In the genomic region with DNA sequence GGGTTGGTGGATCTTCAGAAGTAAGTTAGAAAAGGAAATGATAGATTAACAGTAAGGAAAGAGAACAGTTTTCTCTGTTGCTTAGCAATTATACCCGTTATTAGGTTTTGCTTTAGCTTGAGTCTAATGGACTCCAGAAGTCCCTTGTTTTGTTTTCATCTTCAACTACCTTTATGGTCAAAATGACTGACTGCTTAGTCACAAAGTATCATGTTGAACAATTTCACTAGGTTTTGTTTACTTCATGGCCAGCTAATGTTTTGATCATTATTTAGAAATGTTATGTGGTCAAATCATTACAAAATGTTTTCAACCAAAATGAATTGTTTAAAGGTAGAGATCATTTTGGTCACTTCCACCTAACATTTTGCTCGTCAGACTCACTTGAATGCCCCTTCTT, we compare ENCODE assay signal across 8 cellular contexts. TPM values are rescaled to one million over a fixed set of nuclear protein-coding genes. Genes with fewer than 3 reads are reported as not detected.
DNase-seq lines count a peak whose midpoint lies in the region; ATAC-seq and TF ChIP-seq lines count a peak whose summit lies in the region.

No MANE protein-coding gene starts in this region.

- ATAC-seq in thoracic aorta (ENCODE audit: insufficient number of reproducible peaks, low FRiP score, low read depth) = no peak
- ATAC-seq in HG03196 (IDR thresholded peaks at IDR 0.05; ENCODE audit: unreplicated experiment) = no peak

- peaks cover 6% of the 10 kb centered on the region for H3K36me3 Mint-ChIP-seq in activated naive CD4-positive, alpha-beta T cell treated with anti-CD3 and anti-CD28 coated beads, Interleukin-2, amount 50 U/mL, for 24 hours

- no peak for TF ChIP-seq RAD21 in SK-N-SH (IDR thresholded peaks at IDR 0.05; ENCODE audit: low read length)

- TF ChIP-seq CTCF in SK-N-SH (IDR thresholded peaks at IDR 0.05) (no peak), fibroblast of pulmonary artery (IDR thresholded peaks at IDR 0.05; ENCODE audit: low read length, missing control alignments) (no peak), thoracic aorta (IDR thresholded peaks at IDR 0.05) (no peak)

- CTCF ChIA-PET in SK-N-SH (lab: Yijun Ruan, JAX) = interaction anchor here (1.0 to 1.7 kb wide), 3 partner anchors 9 to 107 kb away, joined by 3 to 7 read pairs (median 5); no protein-coding TSS in a partner anchor

- WGBS in SK-N-SH (ENCODE audit: low lambda C conversion rate) = 39% methylated on average over 2 of the region's 2 CpGs

- no peak overlapping the region for H2AFZ ChIP-seq in SK-N-SH (ENCODE audit: low read depth)

- H3K4me1 ChIP-seq in SK-N-SH (ENCODE audit: control insufficient read depth in 1 of 2, insufficient read depth in 2 of 2, low read depth in 1 of 2, low read length in 1 of 2) (peaks cover 0 to 29% of the 10 kb centered on the region in 2 experiments; a peak in 2 of 4 replicates), thoracic aorta (ENCODE audit: control insufficient read depth in 1 of 2, low read depth in 2 of 2) (peaks cover 12 to 28% of the 10 kb centered on the region in 2 donors)

- peak overlapping the region; percentile 99 to 100 for H3K4me3 ChIP-seq in SK-N-SH (ENCODE audit: low read depth in 2 of 2, low read length in 1 of 2)
- H3K4me3 ChIP-seq in fibroblast of pulmonary artery (replicated peaks; ENCODE audit: low read depth, low read length) = peak overlapping the region; percentile 92
- peak overlapping the region; percentile 100 for H3K4me3 ChIP-seq in thoracic aorta

- H3K4me1 Mint-ChIP-seq in activated naive CD4-positive, alpha-beta T cell treated with anti-CD3 and anti-CD28 coated beads, Interleukin-2, amount 50 U/mL, for 24 hours = peaks cover 44% of the 10 kb centered on the region

- H3K36me3 ChIP-seq in SK-N-SH (replicated peaks in 1 of 2; ENCODE audit: control insufficient read depth in 1 of 2, insufficient read depth in 2 of 2, low read length in 1 of 2) (peaks cover 11 to 17% of the 10 kb centered on the region in 2 experiments), thoracic aorta (no peaks in the 10 kb centered on the region)

- peaks cover 11% of the 10 kb centered on the region for H3F3A ChIP-seq in SK-N-SH (replicated peaks; ENCODE audit: insufficient read depth)

- DNase-seq in activated naive CD4-positive, alpha-beta T cell treated with anti-CD3 and anti-CD28 coated beads, Interleukin-2, amount 50 U/mL, for 16 hours = no peak
- DNase-seq in SK-N-SH (no peak), fibroblast of pulmonary artery (ENCODE audit: low read depth) (peak; percentile 20), thoracic aorta (ENCODE audit: low spot score) (no peak), NCI-H2081 (lab: John Stamatoyannopoulos, UW) (no peak), CD1c-positive myeloid dendritic cell (ENCODE audit: extremely low spot score) (no peak)

- no peak for TF ChIP-seq EP300 in SK-N-SH (IDR thresholded peaks at IDR 0.05; ENCODE audit: borderline replicate concordance in 1 of 2, low read depth in 1 of 2, low read length in 1 of 2)

- POLR2A ChIA-PET in SK-N-SH (lab: Yijun Ruan, JAX) = no interaction called here

- H4K20me1 ChIP-seq in SK-N-SH (ENCODE audit: insufficient read depth) = peaks cover 27% of the 10 kb centered on the region

- H3K27ac ChIP-seq in SK-N-SH (ENCODE audit: low read depth in 2 of 2, low read length in 1 of 2) (peak overlapping the region in 1 of 2 experiments; percentile 23), thoracic aorta (no peak overlapping the region)

- no peaks in the 10 kb centered on the region for H3K9me3 Mint-ChIP-seq in activated naive CD4-positive, alpha-beta T cell treated with anti-CD3 and anti-CD28 coated beads, Interleukin-2, amount 50 U/mL, for 24 hours

- peak overlapping the region; percentile 93 for H3K4me3 Mint-ChIP-seq in activated naive CD4-positive, alpha-beta T cell treated with anti-CD3 and anti-CD28 coated beads, Interleukin-2, amount 50 U/mL, for 24 hours

- H3K79me2 ChIP-seq in SK-N-SH (ENCODE audit: insufficient read depth) = peaks cover 54% of the 10 kb centered on the region

- no peaks in the 10 kb centered on the region for H3K9me2 ChIP-seq in SK-N-SH

- no peaks in the 10 kb centered on the region for H3K9me3 ChIP-seq in SK-N-SH
- no peaks in the 10 kb centered on the region for H3K9me3 ChIP-seq in thoracic aorta

- H3K9ac ChIP-seq in SK-N-SH = peak overlapping the region; percentile 60; the same call in 1 of the 2 replicates

- H3K27me3 ChIP-seq in SK-N-SH (ENCODE audit: insufficient read depth) (no peaks in the 10 kb centered on the region), thoracic aorta (replicated peaks; ENCODE audit: insufficient read depth) (no peaks in the 10 kb centered on the region)

- no peaks in the 10 kb centered on the region for H3K27me3 Mint-ChIP-seq in activated naive CD4-positive, alpha-beta T cell treated with anti-CD3 and anti-CD28 coated beads, Interleukin-2, amount 50 U/mL, for 24 hours

- H3K4me2 ChIP-seq in SK-N-SH = peak overlapping the region; percentile 92

- H3K27ac Mint-ChIP-seq in activated naive CD4-positive, alpha-beta T cell treated with anti-CD3 and anti-CD28 coated beads, Interleukin-2, amount 50 U/mL, for 24 hours = no peak overlapping the region

TF ChIP-seq in SK-N-SH, 30 proteins besides CTCF, POLR2A, EP300 and RAD21:
- TF ChIP-seq, protein P1, sequence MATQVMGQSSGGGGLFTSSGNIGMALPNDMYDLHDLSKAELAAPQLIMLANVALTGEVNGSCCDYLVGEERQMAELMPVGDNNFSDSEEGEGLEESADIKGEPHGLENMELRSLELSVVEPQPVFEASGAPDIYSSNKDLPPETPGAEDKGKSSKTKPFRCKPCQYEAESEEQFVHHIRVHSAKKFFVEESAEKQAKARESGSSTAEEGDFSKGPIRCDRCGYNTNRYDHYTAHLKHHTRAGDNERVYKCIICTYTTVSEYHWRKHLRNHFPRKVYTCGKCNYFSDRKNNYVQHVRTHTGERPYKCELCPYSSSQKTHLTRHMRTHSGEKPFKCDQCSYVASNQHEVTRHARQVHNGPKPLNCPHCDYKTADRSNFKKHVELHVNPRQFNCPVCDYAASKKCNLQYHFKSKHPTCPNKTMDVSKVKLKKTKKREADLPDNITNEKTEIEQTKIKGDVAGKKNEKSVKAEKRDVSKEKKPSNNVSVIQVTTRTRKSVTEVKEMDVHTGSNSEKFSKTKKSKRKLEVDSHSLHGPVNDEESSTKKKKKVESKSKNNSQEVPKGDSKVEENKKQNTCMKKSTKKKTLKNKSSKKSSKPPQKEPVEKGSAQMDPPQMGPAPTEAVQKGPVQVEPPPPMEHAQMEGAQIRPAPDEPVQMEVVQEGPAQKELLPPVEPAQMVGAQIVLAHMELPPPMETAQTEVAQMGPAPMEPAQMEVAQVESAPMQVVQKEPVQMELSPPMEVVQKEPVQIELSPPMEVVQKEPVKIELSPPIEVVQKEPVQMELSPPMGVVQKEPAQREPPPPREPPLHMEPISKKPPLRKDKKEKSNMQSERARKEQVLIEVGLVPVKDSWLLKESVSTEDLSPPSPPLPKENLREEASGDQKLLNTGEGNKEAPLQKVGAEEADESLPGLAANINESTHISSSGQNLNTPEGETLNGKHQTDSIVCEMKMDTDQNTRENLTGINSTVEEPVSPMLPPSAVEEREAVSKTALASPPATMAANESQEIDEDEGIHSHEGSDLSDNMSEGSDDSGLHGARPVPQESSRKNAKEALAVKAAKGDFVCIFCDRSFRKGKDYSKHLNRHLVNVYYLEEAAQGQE (IDR thresholded peaks at IDR 0.05; ENCODE audit: low read depth, low read length) = no peak
- TF ChIP-seq, protein P2, sequence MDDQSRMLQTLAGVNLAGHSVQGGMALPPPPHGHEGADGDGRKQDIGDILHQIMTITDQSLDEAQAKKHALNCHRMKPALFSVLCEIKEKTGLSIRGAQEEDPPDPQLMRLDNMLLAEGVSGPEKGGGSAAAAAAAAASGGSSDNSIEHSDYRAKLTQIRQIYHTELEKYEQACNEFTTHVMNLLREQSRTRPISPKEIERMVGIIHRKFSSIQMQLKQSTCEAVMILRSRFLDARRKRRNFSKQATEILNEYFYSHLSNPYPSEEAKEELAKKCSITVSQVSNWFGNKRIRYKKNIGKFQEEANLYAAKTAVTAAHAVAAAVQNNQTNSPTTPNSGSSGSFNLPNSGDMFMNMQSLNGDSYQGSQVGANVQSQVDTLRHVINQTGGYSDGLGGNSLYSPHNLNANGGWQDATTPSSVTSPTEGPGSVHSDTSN (IDR thresholded peaks at IDR 0.05) = no peak
- TF ChIP-seq TCF12 (IDR thresholded peaks at IDR 0.05) (no peak), RCOR1 (IDR thresholded peaks at IDR 0.05; ENCODE audit: low read length) (no peak), NFIC (IDR thresholded peaks at IDR 0.05; ENCODE audit: borderline replicate concordance) (no peak), RXRA (IDR thresholded peaks at IDR 0.05; ENCODE audit: borderline replicate concordance, low read depth) (no peak), GABPA (IDR thresholded peaks at IDR 0.05; ENCODE audit: low read depth) (no peak), JUND (IDR thresholded peaks at IDR 0.05) (no peak)
- TF ChIP-seq, protein P3, sequence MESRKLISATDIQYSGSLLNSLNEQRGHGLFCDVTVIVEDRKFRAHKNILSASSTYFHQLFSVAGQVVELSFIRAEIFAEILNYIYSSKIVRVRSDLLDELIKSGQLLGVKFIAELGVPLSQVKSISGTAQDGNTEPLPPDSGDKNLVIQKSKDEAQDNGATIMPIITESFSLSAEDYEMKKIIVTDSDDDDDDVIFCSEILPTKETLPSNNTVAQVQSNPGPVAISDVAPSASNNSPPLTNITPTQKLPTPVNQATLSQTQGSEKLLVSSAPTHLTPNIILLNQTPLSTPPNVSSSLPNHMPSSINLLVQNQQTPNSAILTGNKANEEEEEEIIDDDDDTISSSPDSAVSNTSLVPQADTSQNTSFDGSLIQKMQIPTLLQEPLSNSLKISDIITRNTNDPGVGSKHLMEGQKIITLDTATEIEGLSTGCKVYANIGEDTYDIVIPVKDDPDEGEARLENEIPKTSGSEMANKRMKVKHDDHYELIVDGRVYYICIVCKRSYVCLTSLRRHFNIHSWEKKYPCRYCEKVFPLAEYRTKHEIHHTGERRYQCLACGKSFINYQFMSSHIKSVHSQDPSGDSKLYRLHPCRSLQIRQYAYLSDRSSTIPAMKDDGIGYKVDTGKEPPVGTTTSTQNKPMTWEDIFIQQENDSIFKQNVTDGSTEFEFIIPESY (IDR thresholded peaks at IDR 0.05; ENCODE audit: borderline replicate concordance, low read depth) = no peak

RNA-seq across cellular contexts. Expression of gene UBN2, which starts 1.9 kb away (rescaled TPM):
- polyA plus RNA-seq in SK-N-SH (2012; rRNA removed) = 2.0 and 2.9 TPM in 2 replicates
- polyA plus RNA-seq in SK-N-SH (2012; cell fraction: cytosol; rRNA removed) = 1.7 and 1.8 TPM in 2 replicates
- polyA plus RNA-seq in SK-N-SH (2012; cell fraction: nucleus; rRNA removed) = 5.6 and 10.5 TPM in 2 replicates
- total RNA-seq in thoracic aorta = 10 to 100 TPM; 13.4 to 18.8 TPM
